In the genomic region with DNA sequence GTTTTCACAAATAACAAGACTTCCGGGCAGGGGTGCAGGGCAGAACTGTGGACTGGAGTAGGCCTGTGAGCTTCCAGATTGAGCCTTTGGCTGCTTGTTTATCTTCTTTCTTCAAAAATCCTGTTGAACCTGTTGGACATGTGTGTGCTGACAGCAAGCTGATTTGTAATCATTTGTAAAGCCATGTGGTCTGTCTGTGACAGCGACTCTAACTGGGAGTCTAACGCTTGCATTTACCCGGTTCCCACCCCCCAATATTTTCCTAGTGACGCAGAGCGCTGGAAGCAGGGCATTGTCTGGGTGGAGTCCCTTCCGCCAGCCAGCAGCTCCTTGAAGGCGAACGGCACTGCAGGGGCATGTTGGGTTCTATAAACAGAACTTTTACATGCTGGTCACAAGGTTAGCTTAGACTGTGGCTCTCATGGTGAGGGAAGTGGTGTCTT, we compare ENCODE assay signal across 10 cellular contexts.
A peak's percentile ranks its signal among the peaks of the same experiment; 100 is the strongest.
DNase-seq lines count a peak whose midpoint lies in the region; ATAC-seq, FAIRE-seq and TF ChIP-seq lines count a peak whose summit lies in the region.
"Had no signal": no experiment of that assay in that cellular context is flagged by ENCODE, and none has a peak within 500 bp of the region (broad histone marks: within the 10 kb centered on the region; RNA-seq: fewer than 3 reads in every experiment).

No MANE protein-coding gene starts in this region.

- intact Hi-C loops in HCT116 (cut with micrococcal nuclease), result no loop called here

- H4K20me1 ChIP-seq in HCT116 (ENCODE audit: insufficient read depth) (no peaks in the 10 kb centered on the region), astrocyte (ENCODE audit: insufficient read depth, low read length) (no peaks in the 10 kb centered on the region)

- H3K9me2 ChIP-seq in HCT116 (ENCODE audit: insufficient read depth), result no peaks in the 10 kb centered on the region

- in situ Hi-C loops in GM13977 (cut with MboI; ENCODE audit: low pct_unique_long_range_greater_than_20kb, low sequenced_read_pairs, unreplicated experiment), result no loop called here

- no peak overlapping the region for H3K4me3 ChIP-seq in HCT116 (replicated peaks in 1 of 2; ENCODE audit: low read depth in 1 of 2, low read length in 2 of 2)
- H3K4me3 ChIP-seq in astrocyte (ENCODE audit: insufficient read depth, low read depth, low read length), result no peak overlapping the region
- H3K4me3 ChIP-seq in skin epidermis, result no peak overlapping the region

- H3K4me2 ChIP-seq in HCT116 (ENCODE audit: low read length) (peak overlapping the region; percentile 42), astrocyte (ENCODE audit: low read length) (peak overlapping the region; percentile 42)

- BruUV-seq in HCT116 (replicated peaks; lab: Mats Ljungman, UMichigan), result no TSS peak

- DNase-seq in HCT116 (ENCODE audit: low read depth, low spot score) (no peak), astrocyte (ENCODE audit: low read depth) (no peak), iPS-NIHi11 (ENCODE audit: low spot score) (peak; percentile 61), HFFc6 (no peak), GM13977 (ENCODE audit: low spot score) (no peak), cerebellum (ENCODE audit: low spot score) (no peak)

- CTCF ChIA-PET in HCT116 (lab: Charles Lee), result interaction anchor here (2.0 to 2.6 kb wide), 2 partner anchors 22 to 165 kb away, joined by 8 to 9 read pairs; no protein-coding TSS in a partner anchor

- H2AFZ ChIP-seq in HCT116 (ENCODE audit: low read depth, low read length, poor library complexity, severe bottlenecking) (no peak overlapping the region), astrocyte (ENCODE audit: low read depth, low read length) (no peak overlapping the region)

- H3K27ac ChIP-seq in HCT116 (ENCODE audit: low read depth, low read length) (no peak overlapping the region), astrocyte (ENCODE audit: low read depth, low read length) (peak overlapping the region; percentile 47), skin epidermis (peak overlapping the region in 19 of 21 experiments; percentile 33 to 91 (median 77))

- no peaks in the 10 kb centered on the region for H3K27me3 Mint-ChIP-seq in astrocyte (ENCODE audit: low read depth, unreplicated experiment)
- peaks cover 3% of the 10 kb centered on the region for H3K27me3 Mint-ChIP-seq in HFFc6 (ENCODE audit: insufficient read depth)

- no peaks in the 10 kb centered on the region for H3K36me3 ChIP-seq in HCT116 (ENCODE audit: control insufficient read depth in 1 of 2, insufficient read depth in 2 of 2, low read length in 2 of 2)
- H3K36me3 ChIP-seq in astrocyte (ENCODE audit: insufficient read depth, low read length), result no peaks in the 10 kb centered on the region

- H3K79me2 ChIP-seq in HCT116 (ENCODE audit: insufficient read depth, low read length), result no peaks in the 10 kb centered on the region
- H3K79me2 ChIP-seq in astrocyte (ENCODE audit: insufficient read depth, low read length), result no peaks in the 10 kb centered on the region

- TF ChIP-seq RAD21 in HCT116 (IDR thresholded peaks at IDR 0.05; ENCODE audit: low read depth), result no peak

- no peaks in the 10 kb centered on the region for H3K9me3 ChIP-seq in HCT116 (ENCODE audit: control insufficient read depth in 1 of 2, insufficient read depth in 1 of 2, low read depth in 1 of 2, low read length in 2 of 2)
- H3K9me3 ChIP-seq in astrocyte (ENCODE audit: insufficient read depth, low read depth, low read length), result no peaks in the 10 kb centered on the region

- H3K27me3 ChIP-seq in HCT116 (ENCODE audit: insufficient read depth, low read length), result no peaks in the 10 kb centered on the region
- no peaks in the 10 kb centered on the region for H3K27me3 ChIP-seq in astrocyte (ENCODE audit: insufficient read depth, low read length)

- no peak for TF ChIP-seq POLR2A in HCT116 (IDR thresholded peaks at IDR 0.05; ENCODE audit: borderline replicate concordance, extremely low read depth, insufficient read depth, insufficient read length)

- H3K4me3 Mint-ChIP-seq in astrocyte (ENCODE audit: unreplicated experiment) (no peak overlapping the region), HFFc6 (no peak overlapping the region)

- ATAC-seq in HCT116 (peak; percentile 22; the same call in 1 of the 2 replicates), HG03457 (IDR thresholded peaks at IDR 0.05; ENCODE audit: unreplicated experiment) (no peak)
- ATAC-seq: activated CD4-positive, CD25-positive, alpha-beta regulatory T cell treated with anti-CD3 and anti-CD28 coated beads, Interleukin-2, amount 50 U/mL, for 24 hours had no signal

- POLR2A ChIA-PET in HCT116 (lab: Charles Lee), result no interaction called here

- TF ChIP-seq CTCF in HCT116 (IDR thresholded peaks at IDR 0.05 in 2 of 3, conservative IDR thresholded peaks at IDR 0.05 in 1 of 3; ENCODE audit: borderline replicate concordance in 1 of 3, insufficient read depth in 1 of 3, low read depth in 2 of 3, low read length in 2 of 3) (no peak), astrocyte (IDR thresholded peaks at IDR 0.05; ENCODE audit: insufficient read depth, low read depth, low read length) (no peak), HFFc6 (IDR thresholded peaks at IDR 0.05) (no peak), GM13977 (IDR thresholded peaks at IDR 0.05; ENCODE audit: extremely low read depth, insufficient read depth, missing control alignments) (no peak)

- H3K9me3 Mint-ChIP-seq in astrocyte (ENCODE audit: unreplicated experiment) (no peaks in the 10 kb centered on the region), HFFc6 (no peaks in the 10 kb centered on the region)

- peak; percentile 20 for FAIRE-seq in astrocyte (lab: Jason Lieb, UNC)
- FAIRE-seq: urothelium cell line had no signal

- H3K4me1 Mint-ChIP-seq in astrocyte (ENCODE audit: low read depth, unreplicated experiment), result peaks cover 48% of the 10 kb centered on the region
- H3K4me1 Mint-ChIP-seq in HFFc6 (ENCODE audit: low read depth), result peaks cover 22% of the 10 kb centered on the region

- H3K27ac Mint-ChIP-seq in astrocyte (ENCODE audit: unreplicated experiment) (no peak overlapping the region), HFFc6 (no peak overlapping the region)

- RAD21 ChIA-PET in HCT116 (lab: Charles Lee; ENCODE audit: low non-redundant PET in 1 of 2, low total read pairs in 2 of 2, uncharacterized antibody in 2 of 2, unreplicated experiment in 2 of 2), result no interaction called here

- H3K9ac ChIP-seq in HCT116 (ENCODE audit: low read length), result no peak overlapping the region
- H3K9ac ChIP-seq in astrocyte (ENCODE audit: low read length), result no peak overlapping the region

- H3K4me1 ChIP-seq in HCT116 (ENCODE audit: control insufficient read depth in 1 of 2, insufficient read depth in 2 of 2, low read length in 2 of 2) (peaks cover 20 to 40% of the 10 kb centered on the region in 2 experiments; a peak in 3 of 4 replicates), astrocyte (ENCODE audit: insufficient read depth, low read length) (peaks cover 32% of the 10 kb centered on the region)

- H3K36me3 Mint-ChIP-seq in astrocyte (ENCODE audit: low read depth, unreplicated experiment) (peaks cover 3% of the 10 kb centered on the region), HFFc6 (ENCODE audit: low read depth) (no peaks in the 10 kb centered on the region)

TF ChIP-seq in HCT116, 20 proteins besides CTCF, POLR2A, EP300 and RAD21:
- TF ChIP-seq SP1 (IDR thresholded peaks at IDR 0.05; ENCODE audit: low read depth) (peak; percentile 60; the same call in 1 of the 2 replicates), SRF (IDR thresholded peaks at IDR 0.05; ENCODE audit: low read depth) (no peak), MAX (IDR thresholded peaks at IDR 0.05) (peak; percentile 83), SIN3A (IDR thresholded peaks at IDR 0.05; ENCODE audit: low read depth) (peak; percentile 72)
